In genomic region chr17:66494023-66494803, GRCh38 we compare ENCODE assay signal across 8 cellular contexts.
A peak's percentile ranks its signal among the peaks of the same experiment; 100 is the strongest.
DNase-seq lines count a peak whose midpoint lies in the region; ATAC-seq lines count a peak whose summit lies in the region.

No MANE protein-coding gene starts in this region.

- no peaks in the 10 kb centered on the region for H3K36me3 ChIP-seq in SJSA1

- no peaks in the 10 kb centered on the region for H3K27me3 ChIP-seq in SJSA1 (replicated peaks)

- peak; percentile 16 for DNase-seq in stimulated activated CD4-positive, alpha-beta T cell treated with anti-CD3 and anti-CD28 coated beads, Interleukin-1b, Interleukin-23, amount 100 ng/mL, for 48 hours
- no peak for DNase-seq in stimulated activated CD4-positive, alpha-beta T cell treated with anti-CD3 and anti-CD28 coated beads, Interleukin-12 subunit alpha, Interleukin-12 subunit beta, amount 100 ng/mL, for 4 hours
- DNase-seq in SJSA1 (ENCODE audit: low read depth in 1 of 2, low spot score in 2 of 2) (peak; percentile 84 to 91), NCI-H524 (lab: John Stamatoyannopoulos, UW) (no peak), NCI-H345 treated with DMSO at 0.1 percent for 48 hours (lab: John Stamatoyannopoulos, UW; ENCODE audit: unreplicated experiment) (no peak)
- DNase-seq in activated effector memory CD4-positive, alpha-beta T cell treated with anti-CD3 and anti-CD28 coated beads, Interleukin-2, amount 50 U/mL, for 16 hours, result no peak

- ATAC-seq in esophagus mucosa (peak; percentile 48), HG03460 (IDR thresholded peaks at IDR 0.05; ENCODE audit: unreplicated experiment) (no peak)

- peak overlapping the region; percentile 63 for H3K27ac ChIP-seq in SJSA1

- H3K4me3 ChIP-seq in SJSA1, result no peak overlapping the region

- no peaks in the 10 kb centered on the region for H3K9me3 ChIP-seq in SJSA1 (replicated peaks)

- peaks cover 31% of the 10 kb centered on the region for H3K4me1 ChIP-seq in SJSA1 (replicated peaks)

Comparison
In these comparisons a context has a peak if more than half of its experiments do, and no peak if none do; other contexts are left out.
1. DNase-seq: peak in stimulated activated CD4-positive, alpha-beta T cell treated with anti-CD3 and anti-CD28 coated beads, Interleukin-1b, Interleukin-23, amount 100 ng/mL, for 48 hours (single experiment) and SJSA1 (2 of 2); none in stimulated activated CD4-positive, alpha-beta T cell treated with anti-CD3 and anti-CD28 coated beads, Interleukin-12 subunit alpha, Interleukin-12 subunit beta, amount 100 ng/mL, for 4 hours (single experiment), NCI-H524 (0 of 2), activated effector memory CD4-positive, alpha-beta T cell treated with anti-CD3 and anti-CD28 coated beads, Interleukin-2, amount 50 U/mL, for 16 hours (single experiment) and NCI-H345 treated with DMSO at 0.1 percent for 48 hours (single experiment).